ENCODE assay signal across 8 cellular contexts in genomic region chr2:226836548-226836885, GRCh38. TPM values are rescaled to one million over a fixed set of nuclear protein-coding genes. Genes with fewer than 3 reads are reported as not detected.
DNase-seq lines count a peak whose midpoint lies in the region; ATAC-seq and TF ChIP-seq lines count a peak whose summit lies in the region.

No MANE protein-coding gene starts in this region.

- intact Hi-C loops in heart right ventricle (cut with DNase I): loop anchor here in 3 of 10 donors (10.0 kb wide), 2 partner anchors 138 to 148 kb away; no protein-coding TSS in a partner anchor
- intact Hi-C loops in spleen (cut with DNase I; ENCODE audit: low total_unique reads): no loop called here

- H3K9me3 Mint-ChIP-seq in T-cell: no peaks in the 10 kb centered on the region

- no peaks in the 10 kb centered on the region for H3K9me3 ChIP-seq in heart right ventricle
- H3K9me3 ChIP-seq in spleen: no peaks in the 10 kb centered on the region

- peaks cover 62 to 69% (median 68%) of the 10 kb centered on the region in 3 donors for H3K4me1 Mint-ChIP-seq in T-cell

- H3K27me3 ChIP-seq in heart right ventricle: no peaks in the 10 kb centered on the region
- no peaks in the 10 kb centered on the region for H3K27me3 ChIP-seq in spleen (replicated peaks in 1 of 7)

- WGBS in heart right ventricle, 2 donors: 3 to 7% methylated on average over 6 of the region's 6 CpGs
- WGBS in spleen, 5 donors: 3 to 5% (median 4%) methylated on average over 6 of the region's 6 CpGs

- TF ChIP-seq CTCF in heart right ventricle (IDR thresholded peaks at IDR 0.05): no peak
- no peak for TF ChIP-seq CTCF in spleen (IDR thresholded peaks at IDR 0.05 in 8 of 11, conservative IDR thresholded peaks at IDR 0.05 in 3 of 11)

- peaks cover 12% of the 10 kb centered on the region for H3K36me3 Mint-ChIP-seq in T-cell

- H3K27ac ChIP-seq in heart right ventricle (peak overlapping the region; percentile 88 to 98 (median 96)), spleen (peak overlapping the region; percentile 97 to 100 (median 99))

- no peaks in the 10 kb centered on the region for H3K27me3 Mint-ChIP-seq in T-cell

- H3K4me1 ChIP-seq in heart right ventricle: peaks cover 0 to 35% (median 22%) of the 10 kb centered on the region in 9 donors
- H3K4me1 ChIP-seq in spleen: peaks cover 22 to 74% (median 53%) of the 10 kb centered on the region in 6 donors

- TF ChIP-seq POLR2A in GM18505 (IDR thresholded peaks at IDR 0.05; ENCODE audit: borderline replicate concordance, extremely low read depth, insufficient read depth, insufficient read length) (no peak), spleen (IDR thresholded peaks at IDR 0.05) (no peak)

- peak overlapping the region; percentile 99 to 100 for H3K27ac Mint-ChIP-seq in T-cell

- peaks cover 0 to 16% (median 0%) of the 10 kb centered on the region in 9 donors for H3K36me3 ChIP-seq in heart right ventricle
- peaks cover 0 to 8% (median 0%) of the 10 kb centered on the region in 6 donors for H3K36me3 ChIP-seq in spleen

- ATAC-seq in GM18505 (IDR thresholded peaks at IDR 0.05; ENCODE audit: unreplicated experiment) (peak; percentile 5), HG02642 (IDR thresholded peaks at IDR 0.05; ENCODE audit: poor library complexity, unreplicated experiment) (peak; percentile 8), T-cell (replicated peaks in 1 of 4) (peak in 3 of 4 experiments; percentile 0 to 3 (median 1)), heart right ventricle (no peak), GM21381 (IDR thresholded peaks at IDR 0.05; ENCODE audit: unreplicated experiment) (no peak)

- peak in 1 of 34 experiments; percentile 4 for DNase-seq in T-cell
- no peak for DNase-seq in heart right ventricle
- DNase-seq in spleen: no peak
- DNase-seq in NCI-H1436 (lab: John Stamatoyannopoulos, UW): no peak
- no peak for DNase-seq in NCI-H1417 (lab: John Stamatoyannopoulos, UW)

- H3K4me3 Mint-ChIP-seq in T-cell: peak overlapping the region; percentile 86 to 99 (median 96)

- H3K4me3 ChIP-seq in heart right ventricle: peak overlapping the region; percentile 61 to 89 (median 78)
- H3K4me3 ChIP-seq in spleen: peak overlapping the region; percentile 37 to 84 (median 58)

- CTCF ChIA-PET in T-cell (lab: Charles Lee): interaction anchor here in 1 of 2 donors (3.3 kb wide), 1 partner anchor 34 kb away, joined by 33 read pairs; no protein-coding TSS in a partner anchor

- POLR2A ChIA-PET in T-cell (lab: Charles Lee): interaction anchor here in 1 of 2 donors (1.0 kb wide), 2 partner anchors 38 to 342 kb away, joined by 3 read pairs; no protein-coding TSS in a partner anchor

RNA-seq across cellular contexts. Expression of gene RHBDD1, which starts 0.7 kb away (rescaled TPM):
- 10 to 100 TPM; 41.0 to 53.2 (median 47.8) TPM for total RNA-seq in T-cell
- 10 to 100 TPM; 28.3 to 57.1 (median 39.1) TPM for total RNA-seq in heart right ventricle
- polyA plus RNA-seq in heart right ventricle: 1 to 10 TPM; 4.5 to 7.0 TPM
- total RNA-seq in spleen: 10 to 100 TPM; 27.1 to 67.5 (median 51.2) TPM
- 1 to 10 TPM; 6.1 to 8.0 (median 7.6) TPM for polyA plus RNA-seq in spleen

RNA-seq across cellular contexts. Expression of gene IRS1, which starts 36.9 kb away (rescaled TPM):
- total RNA-seq in T-cell: 1 to 10 TPM; 3.7 to 8.7 (median 6.7) TPM
- total RNA-seq in heart right ventricle: 10 to 100 TPM; 12.7 to 20.2 (median 15.1) TPM
- polyA plus RNA-seq in heart right ventricle: 1 to 10 TPM; 2.2 to 5.6 TPM
- total RNA-seq in spleen: 10 to 100 TPM in 2 of 7 donors, 1 to 10 TPM in 5; 6.2 to 11.6 (median 9.3) TPM
- polyA plus RNA-seq in spleen: 1 to 10 TPM in 2 of 3 donors, under 1 TPM in 1; 0.89 to 1.5 (median 1.2) TPM

Comparison
In these comparisons a context has a peak if more than half of its experiments do, and no peak if none do; other contexts are left out.
1. ATAC-seq: peak in GM18505 (single experiment), HG02642 (single experiment) and T-cell (3 of 4); none in heart right ventricle (0 of 8) and GM21381 (single experiment).